ENCODE assay signal across 8 cellular contexts in genomic region chr19:18450934-18451836, GRCh38. TPM values are rescaled to one million over a fixed set of nuclear protein-coding genes. Genes with fewer than 3 reads are reported as not detected.
DNase-seq lines count a peak whose midpoint lies in the region; ATAC-seq lines count a peak whose summit lies in the region.

No MANE protein-coding gene starts in this region.

- peak overlapping the region; percentile 83 to 86 for H3K27ac Mint-ChIP-seq in effector memory CD8-positive, alpha-beta T cell

- ATAC-seq in HG02798 (IDR thresholded peaks at IDR 0.05; ENCODE audit: poor library complexity, unreplicated experiment), result peak; percentile 55
- peak; percentile 88 for ATAC-seq in effector memory CD8-positive, alpha-beta T cell (replicated peaks)
- ATAC-seq in GM21367 (IDR thresholded peaks at IDR 0.05; ENCODE audit: unreplicated experiment), result no peak

- no peaks in the 10 kb centered on the region for H3K9me3 Mint-ChIP-seq in effector memory CD8-positive, alpha-beta T cell

- peak overlapping the region in 1 of 2 donors; percentile 27 for H3K4me3 Mint-ChIP-seq in effector memory CD8-positive, alpha-beta T cell

- DNase-seq in COR-L47 (lab: John Stamatoyannopoulos, UW) (peak; percentile 79), NCI-H510A treated with DMSO at 0.1 percent for 48 hours (lab: John Stamatoyannopoulos, UW) (peak; percentile 53), mucosa of gallbladder (ENCODE audit: low spot score) (peak; percentile 89)
- peak; percentile 99 for DNase-seq in activated CD8-positive, alpha-beta memory T cell treated with anti-CD3 and anti-CD28 coated beads for 24 hours
- DNase-seq in effector memory CD8-positive, alpha-beta T cell, result peak; percentile 90 to 94 (median 93)
- DNase-seq in stimulated activated CD8-positive, alpha-beta memory T cell treated with anti-CD3 and anti-CD28 coated beads, Interleukin-4, amount 100 ng/mL, for 48 hours, result peak; percentile 97

- peaks cover 9 to 13% of the 10 kb centered on the region in 2 donors for H3K4me1 Mint-ChIP-seq in effector memory CD8-positive, alpha-beta T cell (ENCODE audit: low read depth in 2 of 2)

- H3K27me3 Mint-ChIP-seq in effector memory CD8-positive, alpha-beta T cell, result no peaks in the 10 kb centered on the region

- H3K36me3 Mint-ChIP-seq in effector memory CD8-positive, alpha-beta T cell (ENCODE audit: insufficient read depth), result peaks cover 92% of the 10 kb centered on the region

RNA-seq across cellular contexts. Expression of gene ISYNA1, which starts 13.3 kb away (rescaled TPM):
- 37.1 TPM for total RNA-seq in mucosa of gallbladder

RNA-seq across cellular contexts. Expression of gene SSBP4, which starts 32.0 kb away (rescaled TPM):
- total RNA-seq in mucosa of gallbladder, result 68.1 TPM

RNA-seq across cellular contexts. Expression of gene LRRC25, which starts 53.8 kb away (rescaled TPM):
- 7.8 TPM for total RNA-seq in mucosa of gallbladder
